2 cellular contexts compared by ENCODE assay signal in the genomic region with DNA sequence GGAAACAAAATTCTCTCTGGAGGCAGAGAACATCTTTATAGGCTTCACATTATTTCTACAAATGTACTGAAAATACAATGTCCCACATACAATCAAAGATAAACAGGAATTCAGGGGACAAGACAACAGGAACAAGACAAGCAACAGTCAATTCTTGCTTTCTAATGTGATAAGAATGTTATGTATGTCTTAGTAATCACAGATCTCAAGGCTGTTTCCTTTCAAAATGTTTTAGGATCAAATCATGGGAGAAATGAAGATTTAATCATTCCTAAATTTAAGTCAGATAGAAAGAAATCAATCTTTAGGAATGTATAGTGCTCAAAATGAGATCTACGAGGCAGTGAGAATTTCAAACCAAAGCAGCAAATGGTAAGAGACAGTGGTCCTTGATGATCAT.
TF ChIP-seq lines count a peak whose summit lies in the region.

No MANE protein-coding gene starts in this region.

TF ChIP-seq in IMR-90, 13 proteins besides CTCF, POLR2A, EP300 and RAD21:
- TF ChIP-seq, protein P1, sequence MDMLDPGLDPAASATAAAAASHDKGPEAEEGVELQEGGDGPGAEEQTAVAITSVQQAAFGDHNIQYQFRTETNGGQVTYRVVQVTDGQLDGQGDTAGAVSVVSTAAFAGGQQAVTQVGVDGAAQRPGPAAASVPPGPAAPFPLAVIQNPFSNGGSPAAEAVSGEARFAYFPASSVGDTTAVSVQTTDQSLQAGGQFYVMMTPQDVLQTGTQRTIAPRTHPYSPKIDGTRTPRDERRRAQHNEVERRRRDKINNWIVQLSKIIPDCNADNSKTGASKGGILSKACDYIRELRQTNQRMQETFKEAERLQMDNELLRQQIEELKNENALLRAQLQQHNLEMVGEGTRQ (IDR thresholded peaks at IDR 0.05; ENCODE audit: low read depth, low read length), result no peak
- no peak for TF ChIP-seq MXI1 (IDR thresholded peaks at IDR 0.05; ENCODE audit: borderline replicate concordance, low read depth, low read length)

TF ChIP-seq in endothelial cell of umbilical vein, 7 proteins besides CTCF, POLR2A, EP300 and RAD21:
- no peak for TF ChIP-seq GATA2 (IDR thresholded peaks at IDR 0.05; ENCODE audit: insufficient read depth, insufficient read length, low read depth, low read length)
- TF ChIP-seq EZH2 (IDR thresholded peaks at IDR 0.05; ENCODE audit: borderline replicate concordance, low read depth, low read length, severe bottlenecking), result no peak
- TF ChIP-seq JUN (IDR thresholded peaks at IDR 0.05; ENCODE audit: borderline replicate concordance, insufficient read depth, insufficient read length, low read depth), result no peak
- TF ChIP-seq MYC (IDR thresholded peaks at IDR 0.05; ENCODE audit: low read depth, low read length), result no peak
- TF ChIP-seq MAX (IDR thresholded peaks at IDR 0.05; ENCODE audit: insufficient read depth, insufficient read length), result no peak
- no peak for TF ChIP-seq POLR2AphosphoS5 (IDR thresholded peaks at IDR 0.05; ENCODE audit: insufficient read depth, low read depth, low read length)
- TF ChIP-seq FOS (IDR thresholded peaks at IDR 0.05; ENCODE audit: borderline replicate concordance, insufficient read depth, low read length), result no peak
